ENCODE assay signal across 2 cellular contexts in the genomic region with DNA sequence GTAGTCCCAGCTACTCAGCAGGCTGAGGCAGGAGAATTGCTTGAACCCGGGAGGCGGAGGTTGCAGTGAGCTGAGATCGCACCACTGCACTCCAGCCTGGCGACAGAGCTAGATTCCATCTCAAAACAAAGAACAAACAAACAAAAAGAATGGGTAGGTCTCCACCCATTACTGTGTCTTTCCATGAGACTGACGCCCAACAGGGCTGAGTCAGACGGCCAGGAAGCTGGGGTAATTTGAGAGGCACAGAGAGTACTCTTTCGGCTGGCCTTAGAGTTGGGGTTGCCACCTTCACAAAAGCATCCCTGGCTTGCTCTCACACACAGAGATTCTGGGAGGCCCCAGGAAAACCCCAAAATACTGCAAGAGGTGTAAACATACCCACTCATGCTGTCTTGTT.
TF ChIP-seq lines count a peak whose summit lies in the region.

No MANE protein-coding gene starts in this region.

TF ChIP-seq in SK-N-SH treated with all-trans-retinoic acid at 6 μM for 48 hours, 23 proteins besides CTCF, POLR2A, EP300 and RAD21 (continued from another document):
- TF ChIP-seq, protein P1, sequence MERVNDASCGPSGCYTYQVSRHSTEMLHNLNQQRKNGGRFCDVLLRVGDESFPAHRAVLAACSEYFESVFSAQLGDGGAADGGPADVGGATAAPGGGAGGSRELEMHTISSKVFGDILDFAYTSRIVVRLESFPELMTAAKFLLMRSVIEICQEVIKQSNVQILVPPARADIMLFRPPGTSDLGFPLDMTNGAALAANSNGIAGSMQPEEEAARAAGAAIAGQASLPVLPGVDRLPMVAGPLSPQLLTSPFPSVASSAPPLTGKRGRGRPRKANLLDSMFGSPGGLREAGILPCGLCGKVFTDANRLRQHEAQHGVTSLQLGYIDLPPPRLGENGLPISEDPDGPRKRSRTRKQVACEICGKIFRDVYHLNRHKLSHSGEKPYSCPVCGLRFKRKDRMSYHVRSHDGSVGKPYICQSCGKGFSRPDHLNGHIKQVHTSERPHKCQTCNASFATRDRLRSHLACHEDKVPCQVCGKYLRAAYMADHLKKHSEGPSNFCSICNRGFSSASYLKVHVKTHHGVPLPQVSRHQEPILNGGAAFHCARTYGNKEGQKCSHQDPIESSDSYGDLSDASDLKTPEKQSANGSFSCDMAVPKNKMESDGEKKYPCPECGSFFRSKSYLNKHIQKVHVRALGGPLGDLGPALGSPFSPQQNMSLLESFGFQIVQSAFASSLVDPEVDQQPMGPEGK (CRISPR knock-in tag; IDR thresholded peaks at IDR 0.05; ENCODE audit: borderline replicate concordance), result no peak
- no peak for TF ChIP-seq SNAI2 (CRISPR knock-in tag; IDR thresholded peaks at IDR 0.05)
TF ChIP-seq in SK-N-SH treated with all-trans-retinoic acid at 6 μM for 48 hours: peak in this region for 0.

TF ChIP-seq in SK-N-SH, 30 proteins besides CTCF, POLR2A, EP300 and RAD21 (continued from another document):
- TF ChIP-seq, protein P2, sequence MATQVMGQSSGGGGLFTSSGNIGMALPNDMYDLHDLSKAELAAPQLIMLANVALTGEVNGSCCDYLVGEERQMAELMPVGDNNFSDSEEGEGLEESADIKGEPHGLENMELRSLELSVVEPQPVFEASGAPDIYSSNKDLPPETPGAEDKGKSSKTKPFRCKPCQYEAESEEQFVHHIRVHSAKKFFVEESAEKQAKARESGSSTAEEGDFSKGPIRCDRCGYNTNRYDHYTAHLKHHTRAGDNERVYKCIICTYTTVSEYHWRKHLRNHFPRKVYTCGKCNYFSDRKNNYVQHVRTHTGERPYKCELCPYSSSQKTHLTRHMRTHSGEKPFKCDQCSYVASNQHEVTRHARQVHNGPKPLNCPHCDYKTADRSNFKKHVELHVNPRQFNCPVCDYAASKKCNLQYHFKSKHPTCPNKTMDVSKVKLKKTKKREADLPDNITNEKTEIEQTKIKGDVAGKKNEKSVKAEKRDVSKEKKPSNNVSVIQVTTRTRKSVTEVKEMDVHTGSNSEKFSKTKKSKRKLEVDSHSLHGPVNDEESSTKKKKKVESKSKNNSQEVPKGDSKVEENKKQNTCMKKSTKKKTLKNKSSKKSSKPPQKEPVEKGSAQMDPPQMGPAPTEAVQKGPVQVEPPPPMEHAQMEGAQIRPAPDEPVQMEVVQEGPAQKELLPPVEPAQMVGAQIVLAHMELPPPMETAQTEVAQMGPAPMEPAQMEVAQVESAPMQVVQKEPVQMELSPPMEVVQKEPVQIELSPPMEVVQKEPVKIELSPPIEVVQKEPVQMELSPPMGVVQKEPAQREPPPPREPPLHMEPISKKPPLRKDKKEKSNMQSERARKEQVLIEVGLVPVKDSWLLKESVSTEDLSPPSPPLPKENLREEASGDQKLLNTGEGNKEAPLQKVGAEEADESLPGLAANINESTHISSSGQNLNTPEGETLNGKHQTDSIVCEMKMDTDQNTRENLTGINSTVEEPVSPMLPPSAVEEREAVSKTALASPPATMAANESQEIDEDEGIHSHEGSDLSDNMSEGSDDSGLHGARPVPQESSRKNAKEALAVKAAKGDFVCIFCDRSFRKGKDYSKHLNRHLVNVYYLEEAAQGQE (IDR thresholded peaks at IDR 0.05; ENCODE audit: low read depth, low read length), result no peak
- TF ChIP-seq, protein P3, sequence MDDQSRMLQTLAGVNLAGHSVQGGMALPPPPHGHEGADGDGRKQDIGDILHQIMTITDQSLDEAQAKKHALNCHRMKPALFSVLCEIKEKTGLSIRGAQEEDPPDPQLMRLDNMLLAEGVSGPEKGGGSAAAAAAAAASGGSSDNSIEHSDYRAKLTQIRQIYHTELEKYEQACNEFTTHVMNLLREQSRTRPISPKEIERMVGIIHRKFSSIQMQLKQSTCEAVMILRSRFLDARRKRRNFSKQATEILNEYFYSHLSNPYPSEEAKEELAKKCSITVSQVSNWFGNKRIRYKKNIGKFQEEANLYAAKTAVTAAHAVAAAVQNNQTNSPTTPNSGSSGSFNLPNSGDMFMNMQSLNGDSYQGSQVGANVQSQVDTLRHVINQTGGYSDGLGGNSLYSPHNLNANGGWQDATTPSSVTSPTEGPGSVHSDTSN (IDR thresholded peaks at IDR 0.05), result no peak
- TF ChIP-seq SMC3 (IDR thresholded peaks at IDR 0.05; ENCODE audit: low read depth, low read length) (no peak), NRF1 (IDR thresholded peaks at IDR 0.05; ENCODE audit: low read depth, low read length) (no peak)
